Comparison of ENCODE assay signal across 9 cellular contexts in the genomic region with DNA sequence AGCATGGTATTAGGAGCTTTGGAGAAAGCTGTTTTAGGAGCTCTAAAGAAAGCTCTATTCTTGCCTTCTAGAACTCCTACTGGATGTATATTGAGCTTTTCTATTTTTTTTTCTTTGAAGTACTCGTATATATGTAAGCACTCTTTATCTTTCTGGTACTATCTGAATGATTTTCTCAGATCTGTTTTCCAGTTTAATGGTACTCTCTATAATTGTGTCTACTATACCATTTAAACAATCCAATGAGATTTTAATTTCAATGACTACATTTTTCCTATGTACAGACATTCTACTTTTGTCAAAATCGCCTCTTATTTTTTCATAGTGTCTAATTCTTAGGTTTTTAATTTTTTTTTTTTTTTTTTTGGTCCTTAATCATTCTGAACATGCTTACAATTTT.
"Had no signal": no experiment of that assay in that cellular context is flagged by ENCODE, and none has a peak within 500 bp of the region (broad histone marks: within the 10 kb centered on the region; RNA-seq: fewer than 3 reads in every experiment).

No MANE protein-coding gene starts in this region.

- H3K36me3 Mint-ChIP-seq: IgD-negative memory B cell had no signal

- H3K4me3 ChIP-seq: K562 had no signal

- H3K27me3 Mint-ChIP-seq: IgD-negative memory B cell had no signal

- FAIRE-seq: HepG2, HTR-8/SVneo, K562 had no signal

- H3K4me3 Mint-ChIP-seq: IgD-negative memory B cell had no signal

- DNase-seq: IMR-90, KBM-7, KG1 had no signal

- ATAC-seq: HepG2, K562 had no signal

- H3K9ac ChIP-seq: KMS-11 had no signal

- H3K4me2 ChIP-seq: KMS-11 had no signal

- H3K27ac ChIP-seq: HL-60, KMS-11 had no signal

- H3K27ac Mint-ChIP-seq: IgD-negative memory B cell had no signal

- H3K4me1 Mint-ChIP-seq: IgD-negative memory B cell had no signal
